Comparison of ENCODE assay signal across 1 cellular context in the genomic region with DNA sequence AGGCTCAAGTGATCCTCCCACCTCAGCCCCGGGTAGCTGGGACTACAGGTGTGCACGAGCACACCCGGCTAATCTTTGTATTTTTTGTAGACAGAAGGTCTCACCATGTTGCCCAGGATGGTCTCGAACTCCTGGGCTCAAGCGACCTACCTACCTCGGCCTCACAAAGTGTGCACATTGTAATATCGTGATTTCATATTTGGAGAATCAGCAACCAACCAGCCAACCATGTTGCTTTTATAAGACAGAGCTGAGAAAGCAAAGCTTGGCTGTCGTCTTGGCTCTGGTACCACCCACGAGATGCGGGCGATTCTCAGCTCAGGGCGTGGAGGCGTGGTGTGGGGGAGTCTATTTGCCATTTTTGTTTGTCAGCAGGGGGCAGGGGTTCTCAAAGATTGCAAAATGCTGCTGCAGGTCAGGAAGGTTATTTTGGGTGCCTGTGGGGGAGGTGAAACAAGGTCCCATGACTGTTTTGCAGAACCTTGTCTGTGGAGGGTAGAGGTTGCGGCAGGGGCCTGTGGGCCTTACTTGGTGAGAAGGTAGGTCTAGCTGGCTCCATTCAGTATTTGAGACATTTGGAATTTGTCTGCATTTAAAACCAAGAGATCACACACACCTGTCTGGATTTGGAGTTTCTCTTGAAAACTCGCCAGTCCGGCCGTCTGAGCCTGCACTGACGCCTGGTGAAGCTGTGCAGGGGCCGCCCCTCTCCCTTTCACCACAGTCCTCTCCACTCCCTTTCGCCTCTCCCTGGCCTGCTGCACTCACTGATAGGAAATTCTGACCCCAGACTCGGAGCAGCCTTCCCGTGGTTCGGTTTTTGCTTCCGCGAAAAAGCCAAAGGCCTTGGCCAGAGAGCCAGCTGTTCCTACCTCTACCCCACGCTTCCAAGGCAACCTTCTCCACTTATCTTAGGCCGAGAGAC.
A peak's percentile ranks its signal among the peaks of the same experiment; 100 is the strongest.
TF ChIP-seq lines count a peak whose summit lies in the region.

No MANE protein-coding gene starts in this region.

TF ChIP-seq in K562, 482 proteins besides CTCF, POLR2A, EP300 and RAD21 (continues in another document):
- TF ChIP-seq CEBPB (tag; IDR thresholded peaks at IDR 0.05) (peak; percentile 95), CBX8 (IDR thresholded peaks at IDR 0.05; ENCODE audit: borderline replicate concordance, extremely low read depth, low read depth, low read length, poor library complexity, severe bottlenecking) (no peak), CAMTA2 (CRISPR knock-in tag; conservative IDR thresholded peaks at IDR 0.05) (no peak), ZNF347 (CRISPR knock-in tag; IDR thresholded peaks at IDR 0.05; ENCODE audit: low read depth) (no peak), SP1 (CRISPR knock-in tag; IDR thresholded peaks at IDR 0.05) (peak; percentile 48; the same call in 1 of the 2 replicates), SMARCE1 (IDR thresholded peaks at IDR 0.05) (0 out of 2 replicates have a peak, but pooled peaks have one; percentile 52), RBM25 (IDR thresholded peaks at IDR 0.05; ENCODE audit: low read depth, low read length, severe bottlenecking) (peak; percentile 52), HES1 (IDR thresholded peaks at IDR 0.05; ENCODE audit: low read depth) (no peak), ZFP36 (IDR thresholded peaks at IDR 0.05; ENCODE audit: low read depth, low read length, partially characterized antibody) (peak; percentile 81), SOX6 (IDR thresholded peaks at IDR 0.05) (peak; percentile 15; the same call in 1 of the 2 replicates), ZNF589 (CRISPR knock-in tag; IDR thresholded peaks at IDR 0.05; ENCODE audit: low read depth) (peak; percentile 56; the same call in 1 of the 2 replicates), MYBL2 (IDR thresholded peaks at IDR 0.05; ENCODE audit: low read depth) (no peak), MYBL2 (CRISPR knock-in tag; IDR thresholded peaks at IDR 0.05; ENCODE audit: borderline replicate concordance) (no peak), JUND (IDR thresholded peaks at IDR 0.05; ENCODE audit: borderline replicate concordance, low read depth, low read length) (peak; percentile 48), JUND (tag; IDR thresholded peaks at IDR 0.05; ENCODE audit: borderline replicate concordance, low read depth, low read length) (no peak), MYC (IDR thresholded peaks at IDR 0.05; ENCODE audit: low read depth, low read length) (0 out of 2 replicates have a peak, but pooled peaks have one; percentile 13), MYC (CRISPR knock-in tag; IDR thresholded peaks at IDR 0.05; ENCODE audit: borderline replicate concordance, low read depth) (no peak), MITF (IDR thresholded peaks at IDR 0.05) (peak; percentile 84), NCOR1 (IDR thresholded peaks at IDR 0.05) (peak; percentile 52), CEBPG (CRISPR knock-in tag; IDR thresholded peaks at IDR 0.05) (no peak), CEBPG (tag; conservative IDR thresholded peaks at IDR 0.05 in 1 of 2, IDR thresholded peaks at IDR 0.05 in 1 of 2) (peak; percentile 13 to 65; a peak in 2 of 4 replicates), MCM2 (IDR thresholded peaks at IDR 0.05; ENCODE audit: low read depth) (no peak), MEF2A (IDR thresholded peaks at IDR 0.05; ENCODE audit: control insufficient read depth, low read depth, low read length) (peak; percentile 52; the same call in 1 of the 2 replicates), RCOR1 (IDR thresholded peaks at IDR 0.05; ENCODE audit: borderline replicate concordance in 1 of 2, low read depth in 2 of 2, low read length in 2 of 2) (peak in 1 of 2 experiments; percentile 59; a peak in 2 of 4 replicates), NCOA1 (IDR thresholded peaks at IDR 0.05; ENCODE audit: low read depth) (peak; percentile 18; the same call in 1 of the 2 replicates), ATF1 (CRISPR knock-in tag; IDR thresholded peaks at IDR 0.05) (no peak), ATF1 (tag; IDR thresholded peaks at IDR 0.05) (0 out of 2 replicates have a peak, but pooled peaks have one; percentile 12), KLF16 (IDR thresholded peaks at IDR 0.05) (peak; percentile 76; the same call in 1 of the 2 replicates), EGR1 (conservative IDR thresholded peaks at IDR 0.05) (peak; percentile 91), DPF2 (IDR thresholded peaks at IDR 0.05) (0 out of 2 replicates have a peak, but pooled peaks have one; percentile 33), POLR2G (IDR thresholded peaks at IDR 0.05; ENCODE audit: low read depth, low read length) (peak; percentile 63), RNF2 (IDR thresholded peaks at IDR 0.05) (peak; percentile 51; the same call in 1 of the 2 replicates), MEF2D (tag; conservative IDR thresholded peaks at IDR 0.05; ENCODE audit: low read depth) (peak; percentile 97), NR2C1 (IDR thresholded peaks at IDR 0.05) (no peak), NR2C1 (tag; IDR thresholded peaks at IDR 0.05) (peak; percentile 45; the same call in 1 of the 2 replicates), L3MBTL2 (IDR thresholded peaks at IDR 0.05) (0 out of 2 replicates have a peak, but pooled peaks have one; percentile 15), ARID1B (IDR thresholded peaks at IDR 0.05) (peak; percentile 47; the same call in 1 of the 2 replicates), MYNN (IDR thresholded peaks at IDR 0.05) (peak; percentile 67; the same call in 1 of the 2 replicates), MYNN (CRISPR knock-in tag; IDR thresholded peaks at IDR 0.05) (no peak), KDM1A (IDR thresholded peaks at IDR 0.05) (peak; percentile 67 to 75), HDAC1 (IDR thresholded peaks at IDR 0.05) (no peak), BHLHE40 (IDR thresholded peaks at IDR 0.05; ENCODE audit: low read length) (0 out of 2 replicates have a peak, but pooled peaks have one; percentile 18), NR2C2 (CRISPR knock-in tag; IDR thresholded peaks at IDR 0.05) (no peak), NR2C2 (tag; IDR thresholded peaks at IDR 0.05) (peak; percentile 69), CBFA2T3 (IDR thresholded peaks at IDR 0.05) (peak; percentile 44), MNT (conservative IDR thresholded peaks at IDR 0.05) (0 out of 4 replicates have a peak, but pooled peaks of 1 of the 2 experiments have one; percentile 43), DLX4 (CRISPR knock-in tag; IDR thresholded peaks at IDR 0.05) (no peak), PML (IDR thresholded peaks at IDR 0.05; ENCODE audit: low read length) (0 out of 2 replicates have a peak, but pooled peaks have one; percentile 7)
- TF ChIP-seq, protein P1, sequence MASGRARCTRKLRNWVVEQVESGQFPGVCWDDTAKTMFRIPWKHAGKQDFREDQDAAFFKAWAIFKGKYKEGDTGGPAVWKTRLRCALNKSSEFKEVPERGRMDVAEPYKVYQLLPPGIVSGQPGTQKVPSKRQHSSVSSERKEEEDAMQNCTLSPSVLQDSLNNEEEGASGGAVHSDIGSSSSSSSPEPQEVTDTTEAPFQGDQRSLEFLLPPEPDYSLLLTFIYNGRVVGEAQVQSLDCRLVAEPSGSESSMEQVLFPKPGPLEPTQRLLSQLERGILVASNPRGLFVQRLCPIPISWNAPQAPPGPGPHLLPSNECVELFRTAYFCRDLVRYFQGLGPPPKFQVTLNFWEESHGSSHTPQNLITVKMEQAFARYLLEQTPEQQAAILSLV (tag; IDR thresholded peaks at IDR 0.05), result no peak
- TF ChIP-seq, protein P2, sequence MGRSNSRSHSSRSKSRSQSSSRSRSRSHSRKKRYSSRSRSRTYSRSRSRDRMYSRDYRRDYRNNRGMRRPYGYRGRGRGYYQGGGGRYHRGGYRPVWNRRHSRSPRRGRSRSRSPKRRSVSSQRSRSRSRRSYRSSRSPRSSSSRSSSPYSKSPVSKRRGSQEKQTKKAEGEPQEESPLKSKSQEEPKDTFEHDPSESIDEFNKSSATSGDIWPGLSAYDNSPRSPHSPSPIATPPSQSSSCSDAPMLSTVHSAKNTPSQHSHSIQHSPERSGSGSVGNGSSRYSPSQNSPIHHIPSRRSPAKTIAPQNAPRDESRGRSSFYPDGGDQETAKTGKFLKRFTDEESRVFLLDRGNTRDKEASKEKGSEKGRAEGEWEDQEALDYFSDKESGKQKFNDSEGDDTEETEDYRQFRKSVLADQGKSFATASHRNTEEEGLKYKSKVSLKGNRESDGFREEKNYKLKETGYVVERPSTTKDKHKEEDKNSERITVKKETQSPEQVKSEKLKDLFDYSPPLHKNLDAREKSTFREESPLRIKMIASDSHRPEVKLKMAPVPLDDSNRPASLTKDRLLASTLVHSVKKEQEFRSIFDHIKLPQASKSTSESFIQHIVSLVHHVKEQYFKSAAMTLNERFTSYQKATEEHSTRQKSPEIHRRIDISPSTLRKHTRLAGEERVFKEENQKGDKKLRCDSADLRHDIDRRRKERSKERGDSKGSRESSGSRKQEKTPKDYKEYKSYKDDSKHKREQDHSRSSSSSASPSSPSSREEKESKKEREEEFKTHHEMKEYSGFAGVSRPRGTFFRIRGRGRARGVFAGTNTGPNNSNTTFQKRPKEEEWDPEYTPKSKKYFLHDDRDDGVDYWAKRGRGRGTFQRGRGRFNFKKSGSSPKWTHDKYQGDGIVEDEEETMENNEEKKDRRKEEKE (IDR thresholded peaks at IDR 0.05; ENCODE audit: borderline replicate concordance in 1 of 2, control insufficient read depth in 1 of 2, low read depth in 2 of 2, low read length in 1 of 2), result no peak
- TF ChIP-seq, protein P3, sequence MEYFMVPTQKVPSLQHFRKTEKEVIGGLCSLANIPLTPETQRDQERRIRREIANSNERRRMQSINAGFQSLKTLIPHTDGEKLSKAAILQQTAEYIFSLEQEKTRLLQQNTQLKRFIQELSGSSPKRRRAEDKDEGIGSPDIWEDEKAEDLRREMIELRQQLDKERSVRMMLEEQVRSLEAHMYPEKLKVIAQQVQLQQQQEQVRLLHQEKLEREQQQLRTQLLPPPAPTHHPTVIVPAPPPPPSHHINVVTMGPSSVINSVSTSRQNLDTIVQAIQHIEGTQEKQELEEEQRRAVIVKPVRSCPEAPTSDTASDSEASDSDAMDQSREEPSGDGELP (CRISPR knock-in tag; IDR thresholded peaks at IDR 0.05; ENCODE audit: borderline replicate concordance), result peak; percentile 14; the same call in 1 of the 2 replicates
- TF ChIP-seq, protein P4, sequence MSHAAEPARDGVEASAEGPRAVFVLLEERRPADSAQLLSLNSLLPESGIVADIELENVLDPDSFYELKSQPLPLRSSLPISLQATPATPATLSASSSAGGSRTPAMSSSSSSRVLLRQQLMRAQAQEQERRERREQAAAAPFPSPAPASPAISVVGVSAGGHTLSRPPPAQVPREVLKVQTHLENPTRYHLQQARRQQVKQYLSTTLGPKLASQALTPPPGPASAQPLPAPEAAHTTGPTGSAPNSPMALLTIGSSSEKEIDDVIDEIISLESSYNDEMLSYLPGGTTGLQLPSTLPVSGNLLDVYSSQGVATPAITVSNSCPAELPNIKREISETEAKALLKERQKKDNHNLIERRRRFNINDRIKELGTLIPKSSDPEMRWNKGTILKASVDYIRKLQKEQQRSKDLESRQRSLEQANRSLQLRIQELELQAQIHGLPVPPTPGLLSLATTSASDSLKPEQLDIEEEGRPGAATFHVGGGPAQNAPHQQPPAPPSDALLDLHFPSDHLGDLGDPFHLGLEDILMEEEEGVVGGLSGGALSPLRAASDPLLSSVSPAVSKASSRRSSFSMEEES (CRISPR knock-in tag; IDR thresholded peaks at IDR 0.05), result peak; percentile 23
- TF ChIP-seq, protein P5, sequence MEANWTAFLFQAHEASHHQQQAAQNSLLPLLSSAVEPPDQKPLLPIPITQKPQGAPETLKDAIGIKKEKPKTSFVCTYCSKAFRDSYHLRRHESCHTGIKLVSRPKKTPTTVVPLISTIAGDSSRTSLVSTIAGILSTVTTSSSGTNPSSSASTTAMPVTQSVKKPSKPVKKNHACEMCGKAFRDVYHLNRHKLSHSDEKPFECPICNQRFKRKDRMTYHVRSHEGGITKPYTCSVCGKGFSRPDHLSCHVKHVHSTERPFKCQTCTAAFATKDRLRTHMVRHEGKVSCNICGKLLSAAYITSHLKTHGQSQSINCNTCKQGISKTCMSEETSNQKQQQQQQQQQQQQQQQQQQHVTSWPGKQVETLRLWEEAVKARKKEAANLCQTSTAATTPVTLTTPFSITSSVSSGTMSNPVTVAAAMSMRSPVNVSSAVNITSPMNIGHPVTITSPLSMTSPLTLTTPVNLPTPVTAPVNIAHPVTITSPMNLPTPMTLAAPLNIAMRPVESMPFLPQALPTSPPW (CRISPR knock-in tag; IDR thresholded peaks at IDR 0.05), result peak; percentile 71
